In the genomic region with DNA sequence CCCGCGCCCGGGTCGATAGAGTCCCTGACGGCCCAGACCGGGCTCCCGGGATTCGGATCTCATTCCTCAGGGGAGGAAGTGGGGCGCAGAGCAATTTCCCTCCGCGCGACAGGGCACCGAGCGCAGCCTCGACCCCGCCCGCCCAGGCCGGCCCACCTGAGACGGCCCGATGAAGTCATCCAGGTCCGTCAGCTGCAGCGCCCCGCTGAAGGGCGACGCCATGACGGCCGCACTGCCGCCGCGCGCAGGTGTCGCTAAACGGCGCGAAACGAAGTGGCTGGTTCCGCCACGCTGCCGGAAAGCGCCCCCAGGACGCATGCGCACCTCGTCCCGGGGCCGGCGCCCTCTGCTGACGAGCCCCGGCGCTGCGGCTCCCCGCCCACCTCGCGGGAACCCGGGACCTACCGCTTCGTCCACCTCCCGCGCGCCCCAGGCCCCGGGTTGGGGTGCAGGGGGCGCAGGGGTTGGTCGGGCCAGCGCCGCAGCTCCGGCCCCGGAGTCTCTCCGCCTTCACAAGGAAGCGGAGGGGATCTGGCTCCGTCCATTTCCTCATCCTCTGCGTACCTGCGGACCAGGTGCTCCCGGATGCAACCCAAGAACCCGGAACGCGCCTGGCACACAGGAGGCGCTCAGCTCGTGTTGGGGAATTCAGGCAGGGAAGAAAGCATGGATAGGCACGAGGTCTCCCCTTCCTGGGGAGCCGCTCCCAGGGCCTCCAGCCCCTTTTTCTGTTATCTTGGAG, we compare ENCODE assay signal across 8 cellular contexts. TPM values are rescaled to one million over a fixed set of nuclear protein-coding genes. Genes with fewer than 3 reads are reported as not detected.
DNase-seq lines count a peak whose midpoint lies in the region; TF ChIP-seq lines count a peak whose summit lies in the region.

A gene (minus strand): TSS at position 234 of the 742 bp plus-strand sequence. CDS start 12 bp downstream, at position 222.

- no peaks in the 10 kb centered on the region for H3K9me3 ChIP-seq in cardiac muscle cell (ENCODE audit: low read depth)

- TF ChIP-seq CTCF in NB4 (IDR thresholded peaks at IDR 0.05; ENCODE audit: low read depth, low read length), result peak; percentile 53
- peak; percentile 75 for TF ChIP-seq CTCF in cardiac muscle cell (IDR thresholded peaks at IDR 0.05; ENCODE audit: low read depth, low read length)
- TF ChIP-seq CTCF in type B pancreatic cell (conservative IDR thresholded peaks at IDR 0.05), result peak; percentile 93

- H3K27ac ChIP-seq in cardiac muscle cell, result no peak within 1 kb of the TSS

- H3K27ac Mint-ChIP-seq in type B pancreatic cell, result no peak within 1 kb of the TSS

- no peaks in the 10 kb centered on the region for H3K27me3 Mint-ChIP-seq in type B pancreatic cell

- H3K4me3 ChIP-seq in NB4 (ENCODE audit: low read depth, low read length), result peak within 1 kb of the TSS; percentile 62
- peak within 1 kb of the TSS; percentile 95 for H3K4me3 ChIP-seq in cardiac muscle cell

- no peaks in the 10 kb centered on the region for H3K4me1 ChIP-seq in cardiac muscle cell (ENCODE audit: low read depth)

- H3K36me3 Mint-ChIP-seq in type B pancreatic cell, result no peaks in the 10 kb centered on the region

- CTCF ChIA-PET in HEK293T (lab: Yijun Ruan, JAX), result interaction anchor here (1.2 to 1.7 kb wide), 3 partner anchors 16 to 26 kb away, joined by 3 to 4 read pairs (median 4); a partner anchor contains a TSS

- POLR2A ChIA-PET in HEK293T (lab: Yijun Ruan, JAX), result interaction anchor here (0.6 to 3.5 kb wide), 14 partner anchors 9 to 55 kb away, joined by 3 to 16 read pairs (median 4); a partner anchor contains a TSS

- TF ChIP-seq POLR2A in NB4 (IDR thresholded peaks at IDR 0.05; ENCODE audit: extremely low read depth, insufficient read length), result no peak

- H3K4me1 Mint-ChIP-seq in type B pancreatic cell (ENCODE audit: unreplicated experiment), result peaks cover 7% of the 10 kb centered on the region

- peaks cover under 1% of the 10 kb centered on the region for H3K36me3 ChIP-seq in cardiac muscle cell

- H3K4me3 Mint-ChIP-seq in type B pancreatic cell, result peak within 1 kb of the TSS; percentile 89

- H3K9me3 Mint-ChIP-seq in type B pancreatic cell, result no peaks in the 10 kb centered on the region

- DNase-seq in GM04504 (ENCODE audit: low read depth), result peak; percentile 71
- DNase-seq in HEK293T (ENCODE audit: extremely low spot score), result peak; percentile 94
- DNase-seq in NB4 (ENCODE audit: low read depth), result peak; percentile 85
- peak; percentile 37 to 55 for DNase-seq in SW 1271 (lab: John Stamatoyannopoulos, UW)
- DNase-seq in activated naive CD8-positive, alpha-beta T cell treated with anti-CD3 and anti-CD28 coated beads, Interleukin-2, amount 50 U/mL, for 16 hours (ENCODE audit: low read depth, low spot score), result peak; percentile 76
- DNase-seq in cardiac muscle cell (ENCODE audit: low read depth in 1 of 2, low spot score in 1 of 2), result peak; percentile 92 to 95
- peak; percentile 58 for DNase-seq in pons (ENCODE audit: low spot score)
- DNase-seq in type B pancreatic cell (ENCODE audit: extremely low spot score, unreplicated experiment), result peak; percentile 97

- H3K27me3 ChIP-seq in cardiac muscle cell, result no peaks in the 10 kb centered on the region

TF ChIP-seq in HEK293T, 16 proteins besides CTCF, POLR2A, EP300 and RAD21:
- peak; percentile 80 for TF ChIP-seq ELF4 (IDR thresholded peaks at IDR 0.05)
- TF ChIP-seq LEF1 (IDR thresholded peaks at IDR 0.05; ENCODE audit: borderline replicate concordance), result no peak
- no peak for TF ChIP-seq ARNT (IDR thresholded peaks at IDR 0.05)
- no peak for TF ChIP-seq CTBP1 (IDR thresholded peaks at IDR 0.05; ENCODE audit: borderline replicate concordance)
- TF ChIP-seq ZNF384 (IDR thresholded peaks at IDR 0.05), result no peak
- no peak for TF ChIP-seq SP1 (IDR thresholded peaks at IDR 0.05)
- no peak for TF ChIP-seq SUZ12 (IDR thresholded peaks at IDR 0.05)
- TF ChIP-seq FOXK2 (IDR thresholded peaks at IDR 0.05), result no peak
- TF ChIP-seq L3MBTL2 (conservative IDR thresholded peaks at IDR 0.05), result peak; percentile 76
- no peak for TF ChIP-seq FOXM1 (IDR thresholded peaks at IDR 0.05; ENCODE audit: borderline replicate concordance)
- no peak for TF ChIP-seq FOXA1 (IDR thresholded peaks at IDR 0.05)
- no peak for TF ChIP-seq TARDBP (IDR thresholded peaks at IDR 0.05)
- TF ChIP-seq NFRKB (IDR thresholded peaks at IDR 0.05), result no peak

RNA-seq across cellular contexts. Expression of the gene that starts here (rescaled TPM):
- total RNA-seq in cardiac muscle cell, result 46.2 and 67.7 TPM in 2 replicates
- 43.3 and 72.2 TPM in 2 replicates for polyA plus RNA-seq in cardiac muscle cell
- total RNA-seq in type B pancreatic cell (ENCODE audit: low replicate concordance), result 41.4 and 44.5 TPM in 2 replicates

Comparison
In these comparisons a context has a peak if more than half of its experiments do, and no peak if none do; other contexts are left out.
1. DNase-seq: peak in every context shown above with its lines; median percentile 97 in type B pancreatic cell; 94 in HEK293T; 94 in cardiac muscle cell; 85 in NB4; 76 in activated naive CD8-positive, alpha-beta T cell treated with anti-CD3 and anti-CD28 coated beads, Interleukin-2, amount 50 U/mL, for 16 hours; 71 in GM04504; 58 in pons; 46 in SW 1271.